ENCODE assay signal across 8 cellular contexts in the genomic region with DNA sequence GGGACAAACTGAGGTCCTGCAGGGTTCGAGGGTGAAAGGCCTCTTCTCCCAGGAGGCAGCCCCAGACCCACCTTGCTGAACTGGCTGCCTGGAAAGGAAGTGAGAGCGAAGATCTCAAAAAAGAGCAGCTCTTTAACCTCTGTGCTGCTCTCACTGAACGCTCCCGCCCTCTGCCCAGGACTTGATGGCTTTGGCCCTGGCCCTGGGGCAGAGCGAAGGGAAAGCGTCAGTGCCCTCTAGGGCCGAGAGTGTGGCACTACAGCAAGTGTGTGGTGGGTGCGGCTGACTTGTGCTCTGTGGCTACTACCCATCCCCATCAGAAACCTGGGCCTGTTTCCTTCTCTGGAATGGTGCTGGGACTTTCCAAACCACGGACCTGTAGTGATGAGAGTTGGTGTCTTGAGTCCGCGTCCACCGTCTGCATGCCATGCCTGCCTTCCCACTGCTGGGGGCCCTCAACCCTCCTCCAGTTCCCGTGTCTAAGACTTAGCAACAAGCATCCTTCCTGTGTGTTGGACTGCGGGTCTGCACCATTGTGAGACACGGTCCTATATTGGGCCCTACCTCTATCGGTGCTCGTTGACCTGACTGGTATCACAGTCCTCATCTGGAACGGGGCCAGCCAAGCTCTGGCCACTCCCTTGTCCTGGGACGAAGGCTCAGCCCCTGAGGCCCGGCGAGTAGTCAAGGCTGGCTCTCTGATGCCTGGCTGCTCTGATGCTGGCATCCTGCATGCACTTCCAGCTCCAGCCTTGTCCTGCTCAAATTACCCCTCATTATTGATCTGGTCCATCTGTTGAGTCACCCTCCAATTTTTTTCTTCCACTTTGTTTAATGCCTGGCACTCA.
A peak's percentile ranks its signal among the peaks of the same experiment; 100 is the strongest.
DNase-seq lines count a peak whose midpoint lies in the region; ATAC-seq and TF ChIP-seq lines count a peak whose summit lies in the region.

No MANE protein-coding gene starts in this region.

- no peaks in the 10 kb centered on the region for H3K9me3 Mint-ChIP-seq in activated B cell treated with CpG ODN at 0.5 μM for 24 hours

- H3K36me3 ChIP-seq in osteoblast (ENCODE audit: insufficient read depth, low read length) = no peaks in the 10 kb centered on the region

- H3K27ac Mint-ChIP-seq in activated B cell treated with CpG ODN at 0.5 μM for 24 hours = no peak overlapping the region

- peak; percentile 82 for TF ChIP-seq CTCF in GM12874 (IDR thresholded peaks at IDR 0.05; ENCODE audit: insufficient read depth, low read depth, low read length)
- no peak for TF ChIP-seq CTCF in activated B cell treated with CpG ODN at 0.5 μM for 24 hours (IDR thresholded peaks at IDR 0.05)
- TF ChIP-seq CTCF in fibroblast of villous mesenchyme (IDR thresholded peaks at IDR 0.05; ENCODE audit: insufficient read depth, low read depth, low read length) = peak; percentile 59
- peak; percentile 59 for TF ChIP-seq CTCF in osteoblast (IDR thresholded peaks at IDR 0.05; ENCODE audit: extremely low read depth, low read depth, low read length)

- H3K4me1 Mint-ChIP-seq in activated B cell treated with CpG ODN at 0.5 μM for 24 hours = no peaks in the 10 kb centered on the region

- no peaks in the 10 kb centered on the region for H3K79me2 ChIP-seq in osteoblast (ENCODE audit: insufficient read depth, low read length)

- CTCF ChIA-PET in activated B cell treated with CpG ODN at 0.5 μM for 24 hours (lab: Charles Lee) = interaction anchor here (0.9 to 2.2 kb wide), 2 partner anchors 12 to 50 kb away, joined by 3 to 10 read pairs; no protein-coding TSS in a partner anchor

- H3K9me3 ChIP-seq in osteoblast (ENCODE audit: low read depth, low read length) = no peaks in the 10 kb centered on the region

- POLR2A ChIA-PET in activated B cell treated with CpG ODN at 0.5 μM for 24 hours (lab: Charles Lee) = no interaction called here

- ATAC-seq in HG02759 (IDR thresholded peaks at IDR 0.05; ENCODE audit: unreplicated experiment) (peak; percentile 92), activated B cell treated with CpG ODN at 0.5 μM for 24 hours (ENCODE audit: low read depth) (peak; percentile 50)

- H2AFZ ChIP-seq in osteoblast (ENCODE audit: low read length) = no peak overlapping the region

- H3K4me3 Mint-ChIP-seq in activated B cell treated with CpG ODN at 0.5 μM for 24 hours = no peak overlapping the region

- no peaks in the 10 kb centered on the region for H3K27me3 Mint-ChIP-seq in activated B cell treated with CpG ODN at 0.5 μM for 24 hours

- no peak overlapping the region for H3K4me2 ChIP-seq in osteoblast (ENCODE audit: insufficient read depth, low read length)

- intact Hi-C loops in activated B cell treated with CpG ODN at 0.5 μM for 24 hours (cut with micrococcal nuclease) = loop anchor here (1.0 kb wide), 1 partner anchor 50 kb away; no protein-coding TSS in a partner anchor

- H3K27ac ChIP-seq in osteoblast (ENCODE audit: low read depth, low read length) = no peak overlapping the region

- H3K4me3 ChIP-seq in fibroblast of villous mesenchyme (ENCODE audit: low read depth, low read length) (no peak overlapping the region), osteoblast (ENCODE audit: insufficient read depth, low read length) (no peak overlapping the region)

- H3K36me3 Mint-ChIP-seq in activated B cell treated with CpG ODN at 0.5 μM for 24 hours (ENCODE audit: low read depth) = no peaks in the 10 kb centered on the region

- H3K27me3 ChIP-seq in osteoblast (ENCODE audit: insufficient read depth, low read length) = no peaks in the 10 kb centered on the region

- peak; percentile 53 for DNase-seq in 8988T
- DNase-seq in NCI-H1694 treated with DMSO at 0.1 percent for 48 hours (lab: John Stamatoyannopoulos, UW) = peak; percentile 67
- peak; percentile 19 for DNase-seq in activated B cell treated with CpG ODN at 0.5 μM for 24 hours
- DNase-seq in fibroblast of villous mesenchyme (ENCODE audit: low read depth) = no peak
- DNase-seq in osteoblast (ENCODE audit: insufficient read length, low spot score, missing footprints) = no peak
- no peak for DNase-seq in dedifferentiated amniotic fluid mesenchymal stem cell (ENCODE audit: extremely low spot score)

- peaks cover 19% of the 10 kb centered on the region for H3K4me1 ChIP-seq in osteoblast (ENCODE audit: insufficient read depth, low read length)

- no peaks in the 10 kb centered on the region for H4K20me1 ChIP-seq in osteoblast (ENCODE audit: insufficient read depth, low read length)

Comparison
In these comparisons a context has a peak if more than half of its experiments do, and no peak if none do; other contexts are left out.
1. DNase-seq: peak in 8988T (single experiment), NCI-H1694 treated with DMSO at 0.1 percent for 48 hours (single experiment) and activated B cell treated with CpG ODN at 0.5 μM for 24 hours (single experiment); none in fibroblast of villous mesenchyme (single experiment), osteoblast (single experiment) and dedifferentiated amniotic fluid mesenchymal stem cell (single experiment).